1 cellular context compared by ENCODE assay signal in genomic region chr6:168825226-168826077, GRCh38.
TF ChIP-seq lines count a peak whose summit lies in the region.

No MANE protein-coding gene starts in this region.

TF ChIP-seq in WTC11, 78 proteins besides CTCF, POLR2A, EP300 and RAD21 (continued from another document):
- TF ChIP-seq AR (CRISPR knock-in tag; IDR thresholded peaks at IDR 0.05) (no peak), ZNF219 (CRISPR knock-in tag; IDR thresholded peaks at IDR 0.05; ENCODE audit: borderline replicate concordance) (no peak), ZMAT4 (CRISPR knock-in tag; IDR thresholded peaks at IDR 0.05) (no peak), ZNF317 (CRISPR knock-in tag; IDR thresholded peaks at IDR 0.05; ENCODE audit: borderline replicate concordance, low read depth) (no peak), ZNF121 (CRISPR knock-in tag; IDR thresholded peaks at IDR 0.05) (no peak), ZNF671 (CRISPR knock-in tag; IDR thresholded peaks at IDR 0.05) (no peak)
- TF ChIP-seq, protein P1, sequence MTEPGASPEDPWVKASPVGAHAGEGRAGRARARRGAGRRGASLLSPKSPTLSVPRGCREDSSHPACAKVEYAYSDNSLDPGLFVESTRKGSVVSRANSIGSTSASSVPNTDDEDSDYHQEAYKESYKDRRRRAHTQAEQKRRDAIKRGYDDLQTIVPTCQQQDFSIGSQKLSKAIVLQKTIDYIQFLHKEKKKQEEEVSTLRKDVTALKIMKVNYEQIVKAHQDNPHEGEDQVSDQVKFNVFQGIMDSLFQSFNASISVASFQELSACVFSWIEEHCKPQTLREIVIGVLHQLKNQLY (CRISPR knock-in tag; IDR thresholded peaks at IDR 0.05) = no peak
